ENCODE assay signal across 14 cellular contexts in genomic region chr15:50594311-50594710, GRCh38. TPM values are rescaled to one million over a fixed set of nuclear protein-coding genes. Genes with fewer than 3 reads are reported as not detected.
"Had no signal": no experiment of that assay in that cellular context is flagged by ENCODE, and none has a peak within 500 bp of the region (broad histone marks: within the 10 kb centered on the region; RNA-seq: fewer than 3 reads in every experiment).

No MANE protein-coding gene starts in this region.

- DNase-seq: cerebellar nuclear complex; colonic mucosa; dermis blood vessel endothelial cell; kidney glomerular epithelial cell; natural killer cell; sigmoid colon; stimulated activated naive CD4-positive, alpha-beta T cell treated with Interleukin-2 at 50 U/mL for 16 hours; trophoblast cell had no signal

- FAIRE-seq: endothelial cell of umbilical vein had no signal

- ATAC-seq: gastroesophageal sphincter, natural killer cell had no signal

RNA-seq across cellular contexts. Expression of gene USP50, which starts 47.8 kb away (rescaled TPM):
- total RNA-seq: colonic mucosa, dermis blood vessel endothelial cell, endothelial cell of umbilical vein, fibroblast of villous mesenchyme, hepatocyte, myocyte, right atrium auricular region, sigmoid colon had no signal
